In the genomic region with DNA sequence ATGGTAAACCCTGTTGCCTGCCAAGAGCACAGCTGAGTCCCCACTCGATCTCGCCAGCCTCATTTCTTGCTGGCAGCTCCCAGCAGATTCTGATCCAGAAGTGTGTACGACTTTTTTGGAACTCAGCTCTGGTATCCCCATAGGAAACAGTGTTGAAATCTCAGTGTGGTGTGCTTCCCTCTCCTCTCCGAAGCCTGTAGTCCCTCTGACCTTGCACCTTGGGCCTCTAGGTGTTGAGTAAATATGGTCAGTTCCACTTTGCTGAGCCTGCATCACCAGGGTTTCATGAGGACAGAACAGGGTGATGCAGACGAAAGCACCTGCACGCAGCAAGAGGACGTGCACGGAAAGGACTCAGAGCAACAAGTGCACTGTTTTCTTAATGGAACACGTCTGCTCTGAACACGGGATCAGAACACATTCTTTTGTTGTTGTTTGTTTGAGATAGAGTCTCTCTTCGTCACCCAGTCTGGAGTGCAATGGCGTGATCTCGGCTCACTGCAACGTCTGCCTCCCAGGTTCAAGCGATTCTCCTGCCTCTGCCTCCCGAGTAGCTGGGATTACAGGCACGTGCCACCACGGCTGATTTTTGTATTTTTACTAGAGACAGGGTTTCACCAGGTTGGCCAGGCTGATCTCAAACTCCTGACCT, we compare ENCODE assay signal across 1 cellular context.
A peak's percentile ranks its signal among the peaks of the same experiment; 100 is the strongest.
TF ChIP-seq lines count a peak whose summit lies in the region.

No MANE protein-coding gene starts in this region.

TF ChIP-seq in HepG2, 621 proteins besides CTCF, POLR2A, EP300 and RAD21 (continued from another document and continues in another):
- TF ChIP-seq, protein P1, sequence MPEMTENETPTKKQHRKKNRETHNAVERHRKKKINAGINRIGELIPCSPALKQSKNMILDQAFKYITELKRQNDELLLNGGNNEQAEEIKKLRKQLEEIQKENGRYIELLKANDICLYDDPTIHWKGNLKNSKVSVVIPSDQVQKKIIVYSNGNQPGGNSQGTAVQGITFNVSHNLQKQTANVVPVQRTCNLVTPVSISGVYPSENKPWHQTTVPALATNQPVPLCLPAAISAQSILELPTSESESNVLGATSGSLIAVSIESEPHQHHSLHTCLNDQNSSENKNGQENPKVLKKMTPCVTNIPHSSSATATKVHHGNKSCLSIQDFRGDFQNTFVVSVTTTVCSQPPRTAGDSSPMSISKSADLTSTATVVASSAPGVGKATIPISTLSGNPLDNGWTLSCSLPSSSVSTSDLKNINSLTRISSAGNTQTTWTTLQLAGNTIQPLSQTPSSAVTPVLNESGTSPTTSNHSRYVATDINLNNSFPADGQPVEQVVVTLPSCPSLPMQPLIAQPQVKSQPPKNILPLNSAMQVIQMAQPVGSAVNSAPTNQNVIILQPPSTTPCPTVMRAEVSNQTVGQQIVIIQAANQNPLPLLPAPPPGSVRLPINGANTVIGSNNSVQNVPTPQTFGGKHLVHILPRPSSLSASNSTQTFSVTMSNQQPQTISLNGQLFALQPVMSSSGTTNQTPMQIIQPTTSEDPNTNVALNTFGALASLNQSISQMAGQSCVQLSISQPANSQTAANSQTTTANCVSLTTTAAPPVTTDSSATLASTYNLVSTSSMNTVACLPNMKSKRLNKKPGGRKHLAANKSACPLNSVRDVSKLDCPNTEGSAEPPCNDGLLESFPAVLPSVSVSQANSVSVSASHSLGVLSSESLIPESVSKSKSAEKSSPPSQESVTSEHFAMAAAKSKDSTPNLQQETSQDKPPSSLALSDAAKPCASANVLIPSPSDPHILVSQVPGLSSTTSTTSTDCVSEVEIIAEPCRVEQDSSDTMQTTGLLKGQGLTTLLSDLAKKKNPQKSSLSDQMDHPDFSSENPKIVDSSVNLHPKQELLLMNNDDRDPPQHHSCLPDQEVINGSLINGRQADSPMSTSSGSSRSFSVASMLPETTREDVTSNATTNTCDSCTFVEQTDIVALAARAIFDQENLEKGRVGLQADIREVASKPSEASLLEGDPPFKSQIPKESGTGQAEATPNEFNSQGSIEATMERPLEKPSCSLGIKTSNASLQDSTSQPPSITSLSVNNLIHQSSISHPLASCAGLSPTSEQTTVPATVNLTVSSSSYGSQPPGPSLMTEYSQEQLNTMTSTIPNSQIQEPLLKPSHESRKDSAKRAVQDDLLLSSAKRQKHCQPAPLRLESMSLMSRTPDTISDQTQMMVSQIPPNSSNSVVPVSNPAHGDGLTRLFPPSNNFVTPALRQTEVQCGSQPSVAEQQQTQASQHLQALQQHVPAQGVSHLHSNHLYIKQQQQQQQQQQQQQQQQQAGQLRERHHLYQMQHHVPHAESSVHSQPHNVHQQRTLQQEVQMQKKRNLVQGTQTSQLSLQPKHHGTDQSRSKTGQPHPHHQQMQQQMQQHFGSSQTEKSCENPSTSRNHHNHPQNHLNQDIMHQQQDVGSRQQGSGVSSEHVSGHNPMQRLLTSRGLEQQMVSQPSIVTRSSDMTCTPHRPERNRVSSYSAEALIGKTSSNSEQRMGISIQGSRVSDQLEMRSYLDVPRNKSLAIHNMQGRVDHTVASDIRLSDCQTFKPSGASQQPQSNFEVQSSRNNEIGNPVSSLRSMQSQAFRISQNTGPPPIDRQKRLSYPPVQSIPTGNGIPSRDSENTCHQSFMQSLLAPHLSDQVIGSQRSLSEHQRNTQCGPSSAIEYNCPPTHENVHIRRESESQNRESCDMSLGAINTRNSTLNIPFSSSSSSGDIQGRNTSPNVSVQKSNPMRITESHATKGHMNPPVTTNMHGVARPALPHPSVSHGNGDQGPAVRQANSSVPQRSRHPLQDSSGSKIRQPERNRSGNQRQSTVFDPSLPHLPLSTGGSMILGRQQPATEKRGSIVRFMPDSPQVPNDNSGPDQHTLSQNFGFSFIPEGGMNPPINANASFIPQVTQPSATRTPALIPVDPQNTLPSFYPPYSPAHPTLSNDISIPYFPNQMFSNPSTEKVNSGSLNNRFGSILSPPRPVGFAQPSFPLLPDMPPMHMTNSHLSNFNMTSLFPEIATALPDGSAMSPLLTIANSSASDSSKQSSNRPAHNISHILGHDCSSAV (CRISPR knock-in tag; IDR thresholded peaks at IDR 0.05; ENCODE audit: borderline replicate concordance), result no peak
- TF ChIP-seq, protein P2, sequence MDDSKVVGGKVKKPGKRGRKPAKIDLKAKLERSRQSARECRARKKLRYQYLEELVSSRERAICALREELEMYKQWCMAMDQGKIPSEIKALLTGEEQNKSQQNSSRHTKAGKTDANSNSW (CRISPR knock-in tag; IDR thresholded peaks at IDR 0.05; ENCODE audit: borderline replicate concordance), result no peak
- TF ChIP-seq, protein P3, sequence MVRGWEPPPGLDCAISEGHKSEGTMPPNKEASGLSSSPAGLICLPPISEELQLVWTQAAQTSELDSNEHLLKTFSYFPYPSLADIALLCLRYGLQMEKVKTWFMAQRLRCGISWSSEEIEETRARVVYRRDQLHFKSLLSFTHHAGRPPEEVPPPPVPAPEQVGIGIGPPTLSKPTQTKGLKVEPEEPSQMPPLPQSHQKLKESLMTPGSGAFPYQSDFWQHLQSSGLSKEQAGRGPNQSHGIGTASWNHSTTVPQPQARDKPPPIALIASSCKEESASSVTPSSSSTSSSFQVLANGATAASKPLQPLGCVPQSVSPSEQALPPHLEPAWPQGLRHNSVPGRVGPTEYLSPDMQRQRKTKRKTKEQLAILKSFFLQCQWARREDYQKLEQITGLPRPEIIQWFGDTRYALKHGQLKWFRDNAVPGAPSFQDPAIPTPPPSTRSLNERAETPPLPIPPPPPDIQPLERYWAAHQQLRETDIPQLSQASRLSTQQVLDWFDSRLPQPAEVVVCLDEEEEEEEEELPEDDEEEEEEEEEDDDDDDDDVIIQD (CRISPR knock-in tag; IDR thresholded peaks at IDR 0.05; ENCODE audit: low read depth), result peak; percentile 59; the same call in 1 of the 2 replicates
- TF ChIP-seq, protein P4, sequence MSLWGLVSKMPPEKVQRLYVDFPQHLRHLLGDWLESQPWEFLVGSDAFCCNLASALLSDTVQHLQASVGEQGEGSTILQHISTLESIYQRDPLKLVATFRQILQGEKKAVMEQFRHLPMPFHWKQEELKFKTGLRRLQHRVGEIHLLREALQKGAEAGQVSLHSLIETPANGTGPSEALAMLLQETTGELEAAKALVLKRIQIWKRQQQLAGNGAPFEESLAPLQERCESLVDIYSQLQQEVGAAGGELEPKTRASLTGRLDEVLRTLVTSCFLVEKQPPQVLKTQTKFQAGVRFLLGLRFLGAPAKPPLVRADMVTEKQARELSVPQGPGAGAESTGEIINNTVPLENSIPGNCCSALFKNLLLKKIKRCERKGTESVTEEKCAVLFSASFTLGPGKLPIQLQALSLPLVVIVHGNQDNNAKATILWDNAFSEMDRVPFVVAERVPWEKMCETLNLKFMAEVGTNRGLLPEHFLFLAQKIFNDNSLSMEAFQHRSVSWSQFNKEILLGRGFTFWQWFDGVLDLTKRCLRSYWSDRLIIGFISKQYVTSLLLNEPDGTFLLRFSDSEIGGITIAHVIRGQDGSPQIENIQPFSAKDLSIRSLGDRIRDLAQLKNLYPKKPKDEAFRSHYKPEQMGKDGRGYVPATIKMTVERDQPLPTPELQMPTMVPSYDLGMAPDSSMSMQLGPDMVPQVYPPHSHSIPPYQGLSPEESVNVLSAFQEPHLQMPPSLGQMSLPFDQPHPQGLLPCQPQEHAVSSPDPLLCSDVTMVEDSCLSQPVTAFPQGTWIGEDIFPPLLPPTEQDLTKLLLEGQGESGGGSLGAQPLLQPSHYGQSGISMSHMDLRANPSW (CRISPR knock-in tag; IDR thresholded peaks at IDR 0.05; ENCODE audit: borderline replicate concordance), result 0 out of 2 replicates have a peak, but pooled peaks have one; percentile 45
- TF ChIP-seq NFKBIZ (CRISPR knock-in tag; IDR thresholded peaks at IDR 0.05) (peak; percentile 94; the same call in 1 of the 2 replicates), MEIS1 (CRISPR knock-in tag; IDR thresholded peaks at IDR 0.05; ENCODE audit: borderline replicate concordance) (peak; percentile 83; the same call in 1 of the 2 replicates), FOXO1 (CRISPR knock-in tag; IDR thresholded peaks at IDR 0.05) (peak; percentile 98), ZNF816 (CRISPR knock-in tag; IDR thresholded peaks at IDR 0.05; ENCODE audit: borderline replicate concordance) (peak; percentile 57; the same call in 1 of the 2 replicates), NCOA5 (CRISPR knock-in tag; IDR thresholded peaks at IDR 0.05) (no peak), ETV5 (CRISPR knock-in tag; IDR thresholded peaks at IDR 0.05; ENCODE audit: borderline replicate concordance) (peak; percentile 89), SP4 (CRISPR knock-in tag; IDR thresholded peaks at IDR 0.05) (0 out of 2 replicates have a peak, but pooled peaks have one; percentile 34), FOSL1 (CRISPR knock-in tag; IDR thresholded peaks at IDR 0.05; ENCODE audit: borderline replicate concordance) (no peak), ZNF496 (CRISPR knock-in tag; IDR thresholded peaks at IDR 0.05; ENCODE audit: insufficient replicate concordance) (no peak), HHEX (CRISPR knock-in tag; IDR thresholded peaks at IDR 0.05) (0 out of 2 replicates have a peak, but pooled peaks have one; percentile 60), PPARG (CRISPR knock-in tag; conservative IDR thresholded peaks at IDR 0.05) (peak; percentile 95), NCOA1 (CRISPR knock-in tag; IDR thresholded peaks at IDR 0.05) (peak; percentile 92; the same call in 1 of the 2 replicates), PITX1 (CRISPR knock-in tag; IDR thresholded peaks at IDR 0.05) (peak; percentile 95), SIX4 (CRISPR knock-in tag; IDR thresholded peaks at IDR 0.05) (0 out of 2 replicates have a peak, but pooled peaks have one; percentile 56), KMT2B (CRISPR knock-in tag; IDR thresholded peaks at IDR 0.05) (0 out of 2 replicates have a peak, but pooled peaks have one; percentile 62), ZNF383 (CRISPR knock-in tag; IDR thresholded peaks at IDR 0.05; ENCODE audit: borderline replicate concordance) (no peak; the same call in 1 of the 2 replicates), ZNF317 (CRISPR knock-in tag; IDR thresholded peaks at IDR 0.05) (peak; percentile 86), ZNF552 (CRISPR knock-in tag; IDR thresholded peaks at IDR 0.05; ENCODE audit: borderline replicate concordance) (peak; percentile 88), PCBP2 (optimal IDR thresholded peaks at IDR 0.05; ENCODE audit: low read depth, low read length, poor library complexity, severe bottlenecking) (no peak), POLR2AphosphoS2 (IDR thresholded peaks at IDR 0.05; ENCODE audit: low read depth, low read length) (no peak), ZMYM3 (CRISPR knock-in tag; IDR thresholded peaks at IDR 0.05) (peak; percentile 96)
- TF ChIP-seq, protein P5, sequence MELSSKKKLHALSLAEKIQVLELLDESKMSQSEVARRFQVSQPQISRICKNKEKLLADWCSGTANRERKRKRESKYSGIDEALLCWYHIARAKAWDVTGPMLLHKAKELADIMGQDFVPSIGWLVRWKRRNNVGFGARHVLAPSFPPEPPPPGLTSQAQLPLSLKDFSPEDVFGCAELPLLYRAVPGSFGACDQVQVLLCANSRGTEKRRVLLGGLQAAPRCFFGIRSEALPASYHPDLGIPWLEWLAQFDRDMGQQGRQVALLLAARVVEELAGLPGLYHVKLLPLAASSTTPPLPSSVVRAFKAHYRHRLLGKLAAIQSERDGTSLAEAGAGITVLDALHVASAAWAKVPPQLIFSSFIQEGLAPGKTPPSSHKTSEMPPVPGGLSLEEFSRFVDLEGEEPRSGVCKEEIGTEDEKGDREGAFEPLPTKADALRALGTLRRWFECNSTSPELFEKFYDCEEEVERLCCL (CRISPR knock-in tag; IDR thresholded peaks at IDR 0.05; ENCODE audit: borderline replicate concordance), result no peak
- TF ChIP-seq, protein P6, sequence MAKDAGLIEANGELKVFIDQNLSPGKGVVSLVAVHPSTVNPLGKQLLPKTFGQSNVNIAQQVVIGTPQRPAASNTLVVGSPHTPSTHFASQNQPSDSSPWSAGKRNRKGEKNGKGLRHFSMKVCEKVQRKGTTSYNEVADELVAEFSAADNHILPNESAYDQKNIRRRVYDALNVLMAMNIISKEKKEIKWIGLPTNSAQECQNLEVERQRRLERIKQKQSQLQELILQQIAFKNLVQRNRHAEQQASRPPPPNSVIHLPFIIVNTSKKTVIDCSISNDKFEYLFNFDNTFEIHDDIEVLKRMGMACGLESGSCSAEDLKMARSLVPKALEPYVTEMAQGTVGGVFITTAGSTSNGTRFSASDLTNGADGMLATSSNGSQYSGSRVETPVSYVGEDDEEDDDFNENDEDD (CRISPR knock-in tag; IDR thresholded peaks at IDR 0.05; ENCODE audit: borderline replicate concordance), result peak; percentile 82
- TF ChIP-seq, protein P7, sequence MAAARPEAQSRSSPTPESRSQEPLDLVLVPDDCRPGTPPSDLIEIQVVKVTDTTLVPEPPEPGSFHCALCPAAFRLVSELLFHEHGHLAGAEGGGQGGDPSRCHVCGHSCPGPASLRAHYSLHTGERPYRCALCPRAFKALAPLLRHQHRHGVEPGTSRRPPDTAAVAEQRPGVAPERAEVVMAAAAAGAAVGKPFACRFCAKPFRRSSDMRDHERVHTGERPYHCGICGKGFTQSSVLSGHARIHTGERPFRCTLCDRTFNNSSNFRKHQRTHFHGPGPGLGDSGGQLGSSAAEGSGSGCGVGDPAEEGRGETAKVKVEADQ (CRISPR knock-in tag; IDR thresholded peaks at IDR 0.05; ENCODE audit: borderline replicate concordance), result peak; percentile 82; the same call in 1 of the 2 replicates
- TF ChIP-seq, protein P8, sequence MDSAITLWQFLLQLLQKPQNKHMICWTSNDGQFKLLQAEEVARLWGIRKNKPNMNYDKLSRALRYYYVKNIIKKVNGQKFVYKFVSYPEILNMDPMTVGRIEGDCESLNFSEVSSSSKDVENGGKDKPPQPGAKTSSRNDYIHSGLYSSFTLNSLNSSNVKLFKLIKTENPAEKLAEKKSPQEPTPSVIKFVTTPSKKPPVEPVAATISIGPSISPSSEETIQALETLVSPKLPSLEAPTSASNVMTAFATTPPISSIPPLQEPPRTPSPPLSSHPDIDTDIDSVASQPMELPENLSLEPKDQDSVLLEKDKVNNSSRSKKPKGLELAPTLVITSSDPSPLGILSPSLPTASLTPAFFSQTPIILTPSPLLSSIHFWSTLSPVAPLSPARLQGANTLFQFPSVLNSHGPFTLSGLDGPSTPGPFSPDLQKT (CRISPR knock-in tag; IDR thresholded peaks at IDR 0.05; ENCODE audit: borderline replicate concordance), result no peak
- TF ChIP-seq, protein P9, sequence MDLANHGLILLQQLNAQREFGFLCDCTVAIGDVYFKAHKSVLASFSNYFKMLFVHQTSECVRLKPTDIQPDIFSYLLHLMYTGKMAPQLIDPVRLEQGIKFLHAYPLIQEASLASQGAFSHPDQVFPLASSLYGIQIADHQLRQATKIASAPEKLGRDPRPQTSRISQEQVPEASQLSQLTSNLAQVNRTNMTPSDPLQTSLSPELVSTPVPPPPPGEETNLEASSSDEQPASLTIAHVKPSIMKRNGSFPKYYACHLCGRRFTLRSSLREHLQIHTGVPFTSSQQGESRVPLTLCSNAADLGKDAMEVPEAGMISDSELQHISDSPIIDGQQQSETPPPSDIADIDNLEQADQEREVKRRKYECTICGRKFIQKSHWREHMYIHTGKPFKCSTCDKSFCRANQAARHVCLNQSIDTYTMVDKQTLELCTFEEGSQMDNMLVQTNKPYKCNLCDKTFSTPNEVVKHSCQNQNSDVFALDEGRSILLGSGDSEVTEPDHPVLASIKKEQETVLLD (CRISPR knock-in tag; IDR thresholded peaks at IDR 0.05; ENCODE audit: low read depth), result peak; percentile 35; the same call in 1 of the 2 replicates
- TF ChIP-seq, protein P10, sequence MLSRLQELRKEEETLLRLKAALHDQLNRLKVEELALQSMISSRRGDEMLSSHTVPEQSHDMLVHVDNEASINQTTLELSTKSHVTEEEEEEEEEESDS (CRISPR knock-in tag; IDR thresholded peaks at IDR 0.05; ENCODE audit: borderline replicate concordance), result no peak
- TF ChIP-seq, protein P11, sequence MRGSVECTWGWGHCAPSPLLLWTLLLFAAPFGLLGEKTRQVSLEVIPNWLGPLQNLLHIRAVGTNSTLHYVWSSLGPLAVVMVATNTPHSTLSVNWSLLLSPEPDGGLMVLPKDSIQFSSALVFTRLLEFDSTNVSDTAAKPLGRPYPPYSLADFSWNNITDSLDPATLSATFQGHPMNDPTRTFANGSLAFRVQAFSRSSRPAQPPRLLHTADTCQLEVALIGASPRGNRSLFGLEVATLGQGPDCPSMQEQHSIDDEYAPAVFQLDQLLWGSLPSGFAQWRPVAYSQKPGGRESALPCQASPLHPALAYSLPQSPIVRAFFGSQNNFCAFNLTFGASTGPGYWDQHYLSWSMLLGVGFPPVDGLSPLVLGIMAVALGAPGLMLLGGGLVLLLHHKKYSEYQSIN (CRISPR knock-in tag; IDR thresholded peaks at IDR 0.05; ENCODE audit: borderline replicate concordance), result no peak
